ENCODE assay signal across 8 cellular contexts in the genomic region with DNA sequence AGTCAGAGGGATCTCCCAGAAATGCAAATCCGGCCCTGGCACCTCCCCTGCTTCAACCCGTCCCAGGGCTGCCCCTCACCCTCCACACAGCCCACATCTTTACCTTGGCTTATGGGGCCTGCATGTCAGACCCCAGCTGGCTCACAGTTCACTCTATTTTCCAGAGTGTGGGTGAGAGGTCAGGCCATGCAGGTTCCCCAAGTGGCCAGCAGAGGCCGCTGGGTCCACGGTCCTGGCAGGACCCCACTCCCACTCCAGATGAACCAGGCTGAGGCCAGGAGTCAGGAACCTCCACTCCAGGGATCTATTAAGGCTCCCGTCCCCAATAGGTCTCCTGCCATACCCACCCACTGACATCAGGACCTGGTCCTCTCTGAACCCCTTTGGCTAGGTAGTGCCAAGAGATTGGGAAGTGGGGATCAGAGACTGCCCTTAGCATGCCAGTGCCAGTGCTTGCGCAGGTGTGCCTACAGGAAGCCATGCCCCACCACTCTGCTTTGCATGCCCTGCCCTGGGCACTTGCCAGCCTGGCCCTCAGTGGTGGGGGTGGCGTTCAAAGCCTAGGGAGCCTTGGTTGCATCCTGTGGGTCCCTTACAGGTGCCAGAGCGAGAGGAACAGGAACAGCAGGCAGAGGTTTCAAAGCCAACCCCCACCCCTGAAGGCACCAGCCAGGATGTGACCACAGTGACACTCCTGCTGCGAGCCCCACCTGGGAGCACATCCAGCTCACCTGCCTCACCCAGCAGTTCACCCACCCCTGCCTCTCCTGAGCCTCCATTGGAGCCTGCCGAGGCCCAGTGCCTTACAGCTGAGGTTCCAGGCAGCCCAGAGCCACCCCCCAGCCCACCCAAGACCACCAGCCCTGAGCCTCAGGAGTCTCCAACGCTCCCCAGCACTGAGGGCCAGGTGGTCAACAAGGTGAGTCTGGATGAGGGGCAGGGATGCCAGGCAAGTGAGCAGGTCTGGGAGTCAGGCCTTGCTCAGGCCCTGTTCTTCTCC. TPM values are rescaled to one million over a fixed set of nuclear protein-coding genes. Genes with fewer than 3 reads are reported as not detected.
A peak's percentile ranks its signal among the peaks of the same experiment; 100 is the strongest.
DNase-seq lines count a peak whose midpoint lies in the region; ATAC-seq, FAIRE-seq and TF ChIP-seq lines count a peak whose summit lies in the region.

No MANE protein-coding gene starts in this region.

- POLR2A ChIA-PET in RWPE1 (lab: Yijun Ruan, JAX; ENCODE audit: low non-redundant PET): no interaction called here

- H3K9me3 ChIP-seq in duodenal mucosa (ENCODE audit: control insufficient read depth in 1 of 2, low read length in 2 of 2): no peaks in the 10 kb centered on the region
- no peaks in the 10 kb centered on the region for H3K9me3 ChIP-seq in mucosa of descending colon
- no peaks in the 10 kb centered on the region for H3K9me3 ChIP-seq in small intestine (ENCODE audit: control insufficient read depth, low read depth)

- intact Hi-C loops in mucosa of descending colon (cut with DNase I, micrococcal nuclease): loop anchor here in 1 of 2 donors (5.0 kb wide), 1 partner anchor 142 kb away; no protein-coding TSS in a partner anchor

- DNase-seq in AG08395 (ENCODE audit: low spot score) (peak; percentile 55), GM12865 (ENCODE audit: low read depth) (peak; percentile 58), RWPE1 (ENCODE audit: low spot score) (no peak), mucosa of descending colon (peak in 2 of 3 donors; percentile 54 to 67), small intestine (no peak), RKO (ENCODE audit: low spot score) (no peak)

- H3K4me3 ChIP-seq in GM12865 (ENCODE audit: low read depth, low read length): no peak overlapping the region
- H3K4me3 ChIP-seq in duodenal mucosa (ENCODE audit: low read depth in 1 of 2, low read length in 2 of 2): no peak overlapping the region
- no peak overlapping the region for H3K4me3 ChIP-seq in mucosa of descending colon
- no peak overlapping the region for H3K4me3 ChIP-seq in small intestine (ENCODE audit: low read depth in 1 of 2, low read length in 2 of 2)

- H3K4me1 ChIP-seq in duodenal mucosa (ENCODE audit: control insufficient read depth in 1 of 2, insufficient read depth in 2 of 2, low read length in 2 of 2) (peaks cover 15 to 19% of the 10 kb centered on the region in 2 donors), mucosa of descending colon (ENCODE audit: low read depth) (peaks cover 3% of the 10 kb centered on the region), small intestine (ENCODE audit: control insufficient read depth in 2 of 2, insufficient read depth in 1 of 2, low read depth in 1 of 2, low read length in 1 of 2) (peaks cover 0 to under 1% of the 10 kb centered on the region in 2 donors)

- peak; percentile 16 for ATAC-seq in mucosa of descending colon
- ATAC-seq in GM18867 (IDR thresholded peaks at IDR 0.05; ENCODE audit: unreplicated experiment): no peak

- H3K36me3 ChIP-seq in duodenal mucosa (ENCODE audit: control insufficient read depth in 1 of 2, insufficient read depth in 2 of 2, low read length in 2 of 2) (peaks cover 19 to 58% of the 10 kb centered on the region in 2 donors), mucosa of descending colon (ENCODE audit: low read depth) (no peaks in the 10 kb centered on the region), small intestine (ENCODE audit: control insufficient read depth in 2 of 2, insufficient read depth in 2 of 2, low read length in 2 of 2) (peaks cover 0 to 6% of the 10 kb centered on the region in 2 donors)

- WGBS in small intestine, 3 donors: 69 to 82% (median 70%) methylated on average over 11 of the region's 11 CpGs

- no peaks in the 10 kb centered on the region for H3K27me3 ChIP-seq in duodenal mucosa (ENCODE audit: control insufficient read depth in 1 of 2, insufficient read depth in 2 of 2, low read length in 2 of 2)
- no peaks in the 10 kb centered on the region for H3K27me3 ChIP-seq in small intestine (ENCODE audit: control insufficient read depth in 2 of 2, insufficient read depth in 2 of 2, low read length in 2 of 2)

- no peak overlapping the region for H3K9ac ChIP-seq in duodenal mucosa (ENCODE audit: low read depth in 1 of 2, low read length in 2 of 2)

- CTCF ChIA-PET in RWPE1 (lab: Yijun Ruan, JAX): interaction anchor here (0.6 to 0.7 kb wide), 3 partner anchors 66 to 101 kb away, joined by 3 to 4 read pairs (median 4); no protein-coding TSS in a partner anchor

- H3K27ac ChIP-seq in RWPE1: peak overlapping the region; percentile 86
- H3K27ac ChIP-seq in duodenal mucosa (ENCODE audit: low read depth, low read length): peak overlapping the region; percentile 15
- H3K27ac ChIP-seq in small intestine (ENCODE audit: low read depth in 1 of 2, low read length in 1 of 2): peak overlapping the region in 1 of 2 donors; percentile 36

- TF ChIP-seq CTCF in GM12865 (IDR thresholded peaks at IDR 0.05; ENCODE audit: insufficient read depth, low read depth, low read length, missing control alignments) (peak; percentile 91), RWPE1 (conservative IDR thresholded peaks at IDR 0.05; ENCODE audit: low read depth) (peak; percentile 84), mucosa of descending colon (IDR thresholded peaks at IDR 0.05) (peak; percentile 73)

- no peak for FAIRE-seq in small intestine (lab: Jason Lieb, UNC)

RNA-seq across cellular contexts. Expression of a gene that starts 8.3 kb away (rescaled TPM):
- total RNA-seq in mucosa of descending colon: 100 to 1,000 TPM in 2 of 3 donors, 10 to 100 TPM in 1; 63.6 to 799 (median 104) TPM
- polyA plus RNA-seq in small intestine: 10 to 100 TPM in 2 of 3 donors, 1 to 10 TPM in 1; 7.8 to 74.8 (median 17.0) TPM

RNA-seq across cellular contexts. Expression of a gene that starts 18.0 kb away (rescaled TPM):
- 100 to 1,000 TPM in 1 of 3 donors, 10 to 100 TPM in 2; 22.3 to 286 (median 83.4) TPM for total RNA-seq in mucosa of descending colon
- polyA plus RNA-seq in small intestine: 100 to 1,000 TPM in 1 of 3 donors, 10 to 100 TPM in 2; 14.8 to 163 (median 90.0) TPM

RNA-seq across cellular contexts. Expression of a gene that starts 33.4 kb away (rescaled TPM):
- 10 to 100 TPM; 21.3 to 44.0 (median 24.1) TPM for total RNA-seq in mucosa of descending colon
- polyA plus RNA-seq in small intestine: 10 to 100 TPM; 12.2 to 93.7 (median 81.9) TPM

RNA-seq across cellular contexts. Expression of a gene that starts 50.9 kb away (rescaled TPM):
- under 1 TPM in 1 of 3 donors, not detected in 2; 0.22 TPM for total RNA-seq in mucosa of descending colon
- 1 to 10 TPM in 1 of 3 donors, not detected in 2; 4.2 TPM for polyA plus RNA-seq in small intestine

Comparison
In these comparisons a context has a peak if more than half of its experiments do, and no peak if none do; other contexts are left out.
1. DNase-seq: peak in AG08395 (single experiment), GM12865 (single experiment) and mucosa of descending colon (2 of 3); none in RWPE1 (single experiment), small intestine (single experiment) and RKO (single experiment).
2. Peak in every context shown above with its lines, with median percentiles within 50 percentile points of each other: CTCF ChIP-seq.